Comparison of ENCODE assay signal across 8 cellular contexts in genomic region chr1:10474613-10475507, GRCh38. TPM values are rescaled to one million over a fixed set of nuclear protein-coding genes. Genes with fewer than 3 reads are reported as not detected.
DNase-seq lines count a peak whose midpoint lies in the region; ATAC-seq and TF ChIP-seq lines count a peak whose summit lies in the region.

Gene PEX14 (plus strand): TSS chr1:10474950. CDS start chr1:10474967, 17 bp downstream.

- ATAC-seq in HG02571 (IDR thresholded peaks at IDR 0.05; ENCODE audit: unreplicated experiment), result peak; percentile 50

- H3K9me3 ChIP-seq in parathyroid adenoma (ENCODE audit: control insufficient read depth, low read length), result no peaks in the 10 kb centered on the region
- no peaks in the 10 kb centered on the region for H3K9me3 ChIP-seq in tibial artery

- H3K36me3 ChIP-seq in parathyroid adenoma (ENCODE audit: control insufficient read depth, insufficient read depth, low read length) (no peaks in the 10 kb centered on the region), tibial artery (peaks cover 0 to under 1% (median 0%) of the 10 kb centered on the region in 3 donors)

- H3K27ac ChIP-seq in parathyroid adenoma (peak within 1 kb of the TSS; percentile 27), tibial artery (peak within 1 kb of the TSS; percentile 84 to 89)

- H3K4me3 ChIP-seq in parathyroid adenoma (ENCODE audit: low read depth, low read length) (peak within 1 kb of the TSS; percentile 89), tibial artery (peak within 1 kb of the TSS; percentile 88 to 98)

- no peak within 1 kb of the TSS for H3K9ac ChIP-seq in parathyroid adenoma

- no peaks in the 10 kb centered on the region for H3K27me3 ChIP-seq in parathyroid adenoma (ENCODE audit: control insufficient read depth, insufficient read depth, low read length)
- no peaks in the 10 kb centered on the region for H3K27me3 ChIP-seq in tibial artery

- H2AFZ ChIP-seq in parathyroid adenoma, result peak within 1 kb of the TSS; percentile 52

- peaks cover 2% of the 10 kb centered on the region for H3K79me2 ChIP-seq in parathyroid adenoma

- no peaks in the 10 kb centered on the region for H3K4me1 ChIP-seq in parathyroid adenoma
- peaks cover 0 to 37% (median 25%) of the 10 kb centered on the region in 4 donors for H3K4me1 ChIP-seq in tibial artery

- DNase-seq in GM03348 (ENCODE audit: low spot score) (peak; percentile 97), NCI-H1105 treated with DMSO at 0.1 percent for 48 hours (lab: John Stamatoyannopoulos, UW) (peak; percentile 86), SW 1271 (lab: John Stamatoyannopoulos, UW) (peak; percentile 61 to 86), cardiac septum (ENCODE audit: low spot score) (peak; percentile 90), tibial artery (peak; percentile 84 to 89)
- peak; percentile 81 for DNase-seq in activated naive CD8-positive, alpha-beta T cell treated with anti-CD3 and anti-CD28 coated beads, Interleukin-2, amount 50 U/mL, for 16 hours (ENCODE audit: low read depth, low spot score)

- intact Hi-C loops in cardiac septum (cut with DNase I) (loop anchor here (2.0 kb wide), 1 partner anchor 44 kb away; the partner anchor contains the start of gene CENPS), tibial artery (cut with DNase I; ENCODE audit: low total_unique reads) (no loop called here)

- peak within 1 kb of the TSS; percentile 75 for H3K4me2 ChIP-seq in parathyroid adenoma (ENCODE audit: low read length)

- TF ChIP-seq CTCF in parathyroid adenoma (IDR thresholded peaks at IDR 0.05) (no peak), tibial artery (IDR thresholded peaks at IDR 0.05) (no peak)

RNA-seq across cellular contexts. Expression of gene PEX14, which starts in this region (rescaled TPM):
- total RNA-seq in cardiac septum, result 17.7 TPM

Comparison
In these comparisons a context has a peak if more than half of its experiments do, and no peak if none do; other contexts are left out.
1. Peak in every context shown above with its lines: DNase-seq, ATAC-seq, H3K4me3 ChIP-seq and H3K27ac ChIP-seq.